1 cellular context compared by ENCODE assay signal in genomic region chr17:60435244-60436170, GRCh38.
A peak's percentile ranks its signal among the peaks of the same experiment; 100 is the strongest.
TF ChIP-seq lines count a peak whose summit lies in the region.

No MANE protein-coding gene starts in this region.

TF ChIP-seq in K562, 482 proteins besides CTCF, POLR2A, EP300 and RAD21 (continued from another document and continues in another):
- peak in 1 of 2 experiments; percentile 5; a peak in 1 of 4 replicates for TF ChIP-seq BCLAF1 (IDR thresholded peaks at IDR 0.05; ENCODE audit: borderline replicate concordance in 1 of 2, control insufficient read depth in 1 of 2, low read depth in 2 of 2, low read length in 1 of 2)
- no peak for TF ChIP-seq BACH1 (tag; IDR thresholded peaks at IDR 0.05)
- no peak for TF ChIP-seq GMEB1 (CRISPR knock-in tag; IDR thresholded peaks at IDR 0.05)
- no peak for TF ChIP-seq ZZZ3 (IDR thresholded peaks at IDR 0.05)
- TF ChIP-seq NFIC (IDR thresholded peaks at IDR 0.05), result peak; percentile 98
- no peak for TF ChIP-seq CREBBP (IDR thresholded peaks at IDR 0.05; ENCODE audit: low read depth, low read length)
- no peak for TF ChIP-seq ASH1L (IDR thresholded peaks at IDR 0.05; ENCODE audit: borderline replicate concordance, low read depth, partially characterized antibody)
- TF ChIP-seq SRF (CRISPR knock-in tag; IDR thresholded peaks at IDR 0.05), result no peak
- no peak for TF ChIP-seq NBN (IDR thresholded peaks at IDR 0.05; ENCODE audit: low read depth)
- TF ChIP-seq ZBTB11 (CRISPR knock-in tag; IDR thresholded peaks at IDR 0.05), result peak in 1 of 3 experiments; percentile 62; a peak in 2 of 6 replicates
- TF ChIP-seq ETV5 (CRISPR knock-in tag; IDR thresholded peaks at IDR 0.05; ENCODE audit: low read depth), result peak; percentile 39; the same call in 1 of the 2 replicates
- peak in 1 of 2 experiments; percentile 41; a peak in 1 of 4 replicates for TF ChIP-seq RCOR1 (IDR thresholded peaks at IDR 0.05; ENCODE audit: borderline replicate concordance in 1 of 2, low read depth in 2 of 2, low read length in 2 of 2)
- no peak for TF ChIP-seq ARHGAP35 (IDR thresholded peaks at IDR 0.05; ENCODE audit: partially characterized antibody)
- no peak for TF ChIP-seq NFE2L1 (tag; IDR thresholded peaks at IDR 0.05; ENCODE audit: borderline replicate concordance, low read depth)
- no peak for TF ChIP-seq SMARCA4 (IDR thresholded peaks at IDR 0.05)
- TF ChIP-seq, protein P1, sequence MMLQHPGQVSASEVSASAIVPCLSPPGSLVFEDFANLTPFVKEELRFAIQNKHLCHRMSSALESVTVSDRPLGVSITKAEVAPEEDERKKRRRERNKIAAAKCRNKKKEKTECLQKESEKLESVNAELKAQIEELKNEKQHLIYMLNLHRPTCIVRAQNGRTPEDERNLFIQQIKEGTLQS (IDR thresholded peaks at IDR 0.05), result no peak
- TF ChIP-seq, protein P1 (CRISPR knock-in tag; conservative IDR thresholded peaks at IDR 0.05), result no peak
- TF ChIP-seq FOXJ3 (CRISPR knock-in tag; IDR thresholded peaks at IDR 0.05), result no peak
- TF ChIP-seq SRSF1 (IDR thresholded peaks at IDR 0.05; ENCODE audit: low read depth, low read length), result no peak
- TF ChIP-seq MITF (IDR thresholded peaks at IDR 0.05), result no peak
- TF ChIP-seq DEAF1 (CRISPR knock-in tag; IDR thresholded peaks at IDR 0.05), result peak; percentile 87
- TF ChIP-seq, protein P2, sequence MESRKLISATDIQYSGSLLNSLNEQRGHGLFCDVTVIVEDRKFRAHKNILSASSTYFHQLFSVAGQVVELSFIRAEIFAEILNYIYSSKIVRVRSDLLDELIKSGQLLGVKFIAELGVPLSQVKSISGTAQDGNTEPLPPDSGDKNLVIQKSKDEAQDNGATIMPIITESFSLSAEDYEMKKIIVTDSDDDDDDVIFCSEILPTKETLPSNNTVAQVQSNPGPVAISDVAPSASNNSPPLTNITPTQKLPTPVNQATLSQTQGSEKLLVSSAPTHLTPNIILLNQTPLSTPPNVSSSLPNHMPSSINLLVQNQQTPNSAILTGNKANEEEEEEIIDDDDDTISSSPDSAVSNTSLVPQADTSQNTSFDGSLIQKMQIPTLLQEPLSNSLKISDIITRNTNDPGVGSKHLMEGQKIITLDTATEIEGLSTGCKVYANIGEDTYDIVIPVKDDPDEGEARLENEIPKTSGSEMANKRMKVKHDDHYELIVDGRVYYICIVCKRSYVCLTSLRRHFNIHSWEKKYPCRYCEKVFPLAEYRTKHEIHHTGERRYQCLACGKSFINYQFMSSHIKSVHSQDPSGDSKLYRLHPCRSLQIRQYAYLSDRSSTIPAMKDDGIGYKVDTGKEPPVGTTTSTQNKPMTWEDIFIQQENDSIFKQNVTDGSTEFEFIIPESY (CRISPR knock-in tag; IDR thresholded peaks at IDR 0.05), result peak; percentile 27; the same call in 1 of the 2 replicates
- TF ChIP-seq NCOA1 (IDR thresholded peaks at IDR 0.05; ENCODE audit: low read depth), result no peak
- no peak for TF ChIP-seq CBX8 (IDR thresholded peaks at IDR 0.05; ENCODE audit: borderline replicate concordance, extremely low read depth, low read depth, low read length, poor library complexity, severe bottlenecking)
- TF ChIP-seq, protein P3, sequence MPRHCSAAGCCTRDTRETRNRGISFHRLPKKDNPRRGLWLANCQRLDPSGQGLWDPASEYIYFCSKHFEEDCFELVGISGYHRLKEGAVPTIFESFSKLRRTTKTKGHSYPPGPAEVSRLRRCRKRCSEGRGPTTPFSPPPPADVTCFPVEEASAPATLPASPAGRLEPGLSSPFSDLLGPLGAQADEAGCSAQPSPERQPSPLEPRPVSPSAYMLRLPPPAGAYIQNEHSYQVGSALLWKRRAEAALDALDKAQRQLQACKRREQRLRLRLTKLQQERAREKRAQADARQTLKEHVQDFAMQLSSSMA (CRISPR knock-in tag; IDR thresholded peaks at IDR 0.05), result no peak
- no peak for TF ChIP-seq SMAD4 (CRISPR knock-in tag; conservative IDR thresholded peaks at IDR 0.05)
- no peak for TF ChIP-seq PTBP1 (IDR thresholded peaks at IDR 0.05; ENCODE audit: low read depth, low read length)
- TF ChIP-seq ZNF431 (CRISPR knock-in tag; IDR thresholded peaks at IDR 0.05), result no peak
- TF ChIP-seq, protein P4, sequence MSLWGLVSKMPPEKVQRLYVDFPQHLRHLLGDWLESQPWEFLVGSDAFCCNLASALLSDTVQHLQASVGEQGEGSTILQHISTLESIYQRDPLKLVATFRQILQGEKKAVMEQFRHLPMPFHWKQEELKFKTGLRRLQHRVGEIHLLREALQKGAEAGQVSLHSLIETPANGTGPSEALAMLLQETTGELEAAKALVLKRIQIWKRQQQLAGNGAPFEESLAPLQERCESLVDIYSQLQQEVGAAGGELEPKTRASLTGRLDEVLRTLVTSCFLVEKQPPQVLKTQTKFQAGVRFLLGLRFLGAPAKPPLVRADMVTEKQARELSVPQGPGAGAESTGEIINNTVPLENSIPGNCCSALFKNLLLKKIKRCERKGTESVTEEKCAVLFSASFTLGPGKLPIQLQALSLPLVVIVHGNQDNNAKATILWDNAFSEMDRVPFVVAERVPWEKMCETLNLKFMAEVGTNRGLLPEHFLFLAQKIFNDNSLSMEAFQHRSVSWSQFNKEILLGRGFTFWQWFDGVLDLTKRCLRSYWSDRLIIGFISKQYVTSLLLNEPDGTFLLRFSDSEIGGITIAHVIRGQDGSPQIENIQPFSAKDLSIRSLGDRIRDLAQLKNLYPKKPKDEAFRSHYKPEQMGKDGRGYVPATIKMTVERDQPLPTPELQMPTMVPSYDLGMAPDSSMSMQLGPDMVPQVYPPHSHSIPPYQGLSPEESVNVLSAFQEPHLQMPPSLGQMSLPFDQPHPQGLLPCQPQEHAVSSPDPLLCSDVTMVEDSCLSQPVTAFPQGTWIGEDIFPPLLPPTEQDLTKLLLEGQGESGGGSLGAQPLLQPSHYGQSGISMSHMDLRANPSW (CRISPR knock-in tag; IDR thresholded peaks at IDR 0.05), result no peak
- TF ChIP-seq LEF1 (IDR thresholded peaks at IDR 0.05), result no peak
- no peak for TF ChIP-seq ELF4 (CRISPR knock-in tag; IDR thresholded peaks at IDR 0.05)
- TF ChIP-seq SMC3 (conservative IDR thresholded peaks at IDR 0.05; ENCODE audit: insufficient read depth, low read depth, low read length), result peak; percentile 95
- TF ChIP-seq NONO (IDR thresholded peaks at IDR 0.05; ENCODE audit: low read depth in 2 of 2, low read length in 1 of 2), result no peak
- TF ChIP-seq ZNF449 (CRISPR knock-in tag; IDR thresholded peaks at IDR 0.05), result no peak
- TF ChIP-seq DLX4 (CRISPR knock-in tag; IDR thresholded peaks at IDR 0.05), result no peak
- no peak for TF ChIP-seq KDM4B (IDR thresholded peaks at IDR 0.05; ENCODE audit: borderline replicate concordance in 2 of 2, low read depth in 1 of 2)
- 0 out of 4 replicates have a peak, but pooled peaks of 1 of the 2 experiments have one; percentile 29 for TF ChIP-seq KDM1A (IDR thresholded peaks at IDR 0.05)
- TF ChIP-seq, protein P5, sequence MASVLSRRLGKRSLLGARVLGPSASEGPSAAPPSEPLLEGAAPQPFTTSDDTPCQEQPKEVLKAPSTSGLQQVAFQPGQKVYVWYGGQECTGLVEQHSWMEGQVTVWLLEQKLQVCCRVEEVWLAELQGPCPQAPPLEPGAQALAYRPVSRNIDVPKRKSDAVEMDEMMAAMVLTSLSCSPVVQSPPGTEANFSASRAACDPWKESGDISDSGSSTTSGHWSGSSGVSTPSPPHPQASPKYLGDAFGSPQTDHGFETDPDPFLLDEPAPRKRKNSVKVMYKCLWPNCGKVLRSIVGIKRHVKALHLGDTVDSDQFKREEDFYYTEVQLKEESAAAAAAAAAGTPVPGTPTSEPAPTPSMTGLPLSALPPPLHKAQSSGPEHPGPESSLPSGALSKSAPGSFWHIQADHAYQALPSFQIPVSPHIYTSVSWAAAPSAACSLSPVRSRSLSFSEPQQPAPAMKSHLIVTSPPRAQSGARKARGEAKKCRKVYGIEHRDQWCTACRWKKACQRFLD (CRISPR knock-in tag; IDR thresholded peaks at IDR 0.05), result peak; percentile 28; the same call in 1 of the 2 replicates
